ENCODE assay signal across 8 cellular contexts in the genomic region with DNA sequence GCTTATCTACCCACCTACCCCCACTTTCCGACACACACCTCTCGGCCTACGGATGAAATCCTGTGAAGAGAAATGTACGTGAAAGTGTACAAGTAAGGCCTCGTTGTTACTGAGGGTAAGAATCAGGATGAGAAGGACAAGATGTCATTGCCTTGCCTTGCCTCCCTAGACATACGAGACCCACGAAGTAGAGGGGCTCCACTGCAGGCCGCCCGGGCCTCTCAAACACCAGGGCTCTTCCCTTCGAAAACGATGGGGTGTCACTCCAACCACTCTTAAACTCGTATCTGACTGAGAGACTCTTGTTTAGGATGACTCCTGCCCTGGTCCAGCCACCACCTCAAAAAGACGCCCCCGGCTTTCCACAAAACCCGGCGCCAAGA.
DNase-seq lines count a peak whose midpoint lies in the region; ATAC-seq and TF ChIP-seq lines count a peak whose summit lies in the region.

No MANE protein-coding gene starts in this region.

- no peaks in the 10 kb centered on the region for H3F3A ChIP-seq in Loucy (ENCODE audit: low read depth)

- H3K9me3 ChIP-seq in Loucy (ENCODE audit: insufficient read depth, low read depth, low read length) (no peaks in the 10 kb centered on the region), mucosa of stomach (ENCODE audit: control insufficient read depth, low read length) (no peaks in the 10 kb centered on the region)

- peak overlapping the region; percentile 81 for H3K4me2 ChIP-seq in Loucy (ENCODE audit: low read depth, low read length, poor library complexity, severe bottlenecking)

- peaks cover 30% of the 10 kb centered on the region for H4K20me1 ChIP-seq in Loucy (ENCODE audit: insufficient read depth, low read length, poor library complexity, severe bottlenecking)

- peak overlapping the region; percentile 98 for H3K4me3 Mint-ChIP-seq in central memory CD8-positive, alpha-beta T cell

- DNase-seq in central memory CD8-positive, alpha-beta T cell (ENCODE audit: low spot score in 2 of 2) = peak in 1 of 2 donors; percentile 20
- DNase-seq in nucleus accumbens (lab: John Stamatoyannopoulos, UW) (no peak), DMS153 (lab: John Stamatoyannopoulos, UW) (no peak), ecto neural progenitor cell (ENCODE audit: low spot score) (no peak)

- H3K36me3 Mint-ChIP-seq in central memory CD8-positive, alpha-beta T cell (ENCODE audit: insufficient read depth) = peaks cover 6% of the 10 kb centered on the region

- H3K9ac ChIP-seq in Loucy (ENCODE audit: low read depth, low read length, poor library complexity, severe bottlenecking) (peak overlapping the region; percentile 97), mucosa of stomach (ENCODE audit: low read length) (peak overlapping the region; percentile 76)

- H3K4me1 Mint-ChIP-seq in central memory CD8-positive, alpha-beta T cell = peaks cover 26% of the 10 kb centered on the region

- H3K4me3 ChIP-seq in Loucy (ENCODE audit: low read length, poor library complexity, severe bottlenecking) (peak overlapping the region; percentile 97), mucosa of stomach (ENCODE audit: low read length) (peak overlapping the region; percentile 80)

- peaks cover 55% of the 10 kb centered on the region for H3K79me2 ChIP-seq in Loucy (ENCODE audit: insufficient read depth, low read length)

- no peaks in the 10 kb centered on the region for H3K9me2 ChIP-seq in Loucy (replicated peaks; ENCODE audit: low read depth, low read length)

- H3K27ac ChIP-seq in C4-2B = peak overlapping the region; percentile 95

- H3K27me3 ChIP-seq in Loucy (ENCODE audit: insufficient read depth, low read length, poor library complexity, severe bottlenecking) (peaks cover 7% of the 10 kb centered on the region), mucosa of stomach (ENCODE audit: control insufficient read depth, insufficient read depth, low read length) (no peaks in the 10 kb centered on the region)

- H3K27me3 Mint-ChIP-seq in central memory CD8-positive, alpha-beta T cell = no peaks in the 10 kb centered on the region

- H3K4me1 ChIP-seq in Loucy (ENCODE audit: insufficient read depth, low read length, poor library complexity, severe bottlenecking) = peaks cover 49% of the 10 kb centered on the region
- H3K4me1 ChIP-seq in mucosa of stomach (ENCODE audit: control insufficient read depth, insufficient read depth, low read length) = no peaks in the 10 kb centered on the region

- TF ChIP-seq CTCF in C4-2B (conservative IDR thresholded peaks at IDR 0.05) (no peak), Loucy (conservative IDR thresholded peaks at IDR 0.05; ENCODE audit: low read length) (no peak)

- peaks cover 6% of the 10 kb centered on the region for H3K9me3 Mint-ChIP-seq in central memory CD8-positive, alpha-beta T cell

- H3K36me3 ChIP-seq in Loucy (ENCODE audit: insufficient read depth, low read length) (no peaks in the 10 kb centered on the region), mucosa of stomach (ENCODE audit: control insufficient read depth, insufficient read depth, low read length) (no peaks in the 10 kb centered on the region)

- peak overlapping the region; percentile 97 for H3K27ac Mint-ChIP-seq in central memory CD8-positive, alpha-beta T cell (ENCODE audit: low read depth)

- ATAC-seq in GM21381 (IDR thresholded peaks at IDR 0.05; ENCODE audit: unreplicated experiment) = peak; percentile 21
- ATAC-seq in central memory CD8-positive, alpha-beta T cell (replicated peaks; ENCODE audit: extremely low read depth, poor library complexity, severe bottlenecking) = peak; percentile 29

- peak overlapping the region; percentile 57; the same call in 1 of the 2 replicates for H2AFZ ChIP-seq in Loucy (ENCODE audit: low read length)
